10 cellular contexts compared by ENCODE assay signal in the genomic region with DNA sequence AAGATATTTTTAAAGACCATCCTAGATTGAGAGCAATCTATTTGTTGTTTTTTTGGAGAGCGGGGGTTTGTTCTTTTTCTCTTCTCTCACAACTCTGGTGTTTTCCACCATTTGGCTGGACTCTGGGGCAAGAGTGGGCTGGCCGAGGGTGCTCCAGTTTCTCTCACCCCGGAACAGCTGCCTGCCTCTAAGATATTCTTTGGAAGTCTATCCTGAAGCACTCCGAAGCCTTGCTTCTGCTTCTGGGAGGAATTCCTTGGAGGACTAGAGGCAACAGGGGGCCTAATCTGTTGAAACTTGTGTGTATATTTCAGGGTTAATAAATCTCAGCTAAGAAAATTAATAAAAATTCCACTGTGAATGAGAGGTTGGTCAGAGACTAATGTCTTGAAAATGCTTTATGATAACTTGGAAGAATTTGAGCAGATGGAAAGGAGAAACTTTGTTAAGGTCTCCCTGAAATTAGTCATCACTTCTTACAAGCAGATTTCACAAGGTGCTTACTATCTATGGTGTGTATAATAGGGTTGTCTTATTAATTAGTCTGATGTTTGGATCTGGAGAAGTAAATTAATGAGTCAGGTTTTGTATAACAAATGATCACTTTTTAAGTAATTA. TPM values are rescaled to one million over a fixed set of nuclear protein-coding genes. Genes with fewer than 3 reads are reported as not detected.
DNase-seq lines count a peak whose midpoint lies in the region; ATAC-seq and TF ChIP-seq lines count a peak whose summit lies in the region.
"Had no signal": no experiment of that assay in that cellular context is flagged by ENCODE, and none has a peak within 500 bp of the region (broad histone marks: within the 10 kb centered on the region; RNA-seq: fewer than 3 reads in every experiment).

No MANE protein-coding gene starts in this region.

- H3K27me3 ChIP-seq in GM23248 (replicated peaks; ENCODE audit: insufficient read depth) (no peaks in the 10 kb centered on the region), liver (ENCODE audit: control insufficient read depth in 4 of 4, insufficient read depth in 4 of 4, low read length in 3 of 4) (no peaks in the 10 kb centered on the region), thyroid gland (no peaks in the 10 kb centered on the region)

- no peaks in the 10 kb centered on the region for H3K36me3 ChIP-seq in GM23248 (ENCODE audit: low read depth)
- no peaks in the 10 kb centered on the region for H3K36me3 ChIP-seq in liver (ENCODE audit: control insufficient read depth in 4 of 4, insufficient read depth in 3 of 4, low read depth in 1 of 4, low read length in 3 of 4)
- no peaks in the 10 kb centered on the region for H3K36me3 ChIP-seq in thyroid gland

- peak overlapping the region; percentile 89 for H3K4me3 Mint-ChIP-seq in activated naive CD8-positive, alpha-beta T cell treated with anti-CD3 and anti-CD28 coated beads, Interleukin-2, amount 10 ng/mL, durations not matched to agents 7 days and 5 days

- TF ChIP-seq POLR2A in thyroid gland (IDR thresholded peaks at IDR 0.05), result no peak

- no peak overlapping the region for H3K27ac Mint-ChIP-seq in activated naive CD8-positive, alpha-beta T cell treated with anti-CD3 and anti-CD28 coated beads, Interleukin-2, amount 10 ng/mL, durations not matched to agents 7 days and 5 days

- TF ChIP-seq CTCF in liver (IDR thresholded peaks at IDR 0.05; ENCODE audit: low read depth, low read length, missing input control), result no peak
- TF ChIP-seq CTCF in thyroid gland (IDR thresholded peaks at IDR 0.05), result no peak

- in situ Hi-C loops in GM23248 (cut with MboI), result no loop called here

- H3K9ac ChIP-seq in GM23248 (no peak overlapping the region), liver (ENCODE audit: low read depth in 1 of 2, low read length in 2 of 2) (no peak overlapping the region)

- H3F3A ChIP-seq in GM23248 (ENCODE audit: insufficient read depth), result peaks cover 33% of the 10 kb centered on the region

- H3K4me1 Mint-ChIP-seq in activated naive CD8-positive, alpha-beta T cell treated with anti-CD3 and anti-CD28 coated beads, Interleukin-2, amount 10 ng/mL, durations not matched to agents 7 days and 5 days, result peaks cover 55% of the 10 kb centered on the region

- H3K4me3 ChIP-seq in GM23248 (peak overlapping the region; percentile 21; the same call in 1 of the 2 replicates), liver (ENCODE audit: low read depth in 1 of 3, low read length in 3 of 3) (no peak overlapping the region), thyroid gland (replicated peaks in 1 of 3) (no peak overlapping the region)

- H3K27ac ChIP-seq in GM23248, result peak overlapping the region; percentile 28; the same call in 1 of the 2 replicates
- H3K27ac ChIP-seq in liver (ENCODE audit: low read depth in 1 of 2, low read length in 2 of 2), result peak overlapping the region; percentile 52 to 60
- H3K27ac ChIP-seq in thyroid gland, result no peak overlapping the region

- H3K9me3 Mint-ChIP-seq in activated naive CD8-positive, alpha-beta T cell treated with anti-CD3 and anti-CD28 coated beads, Interleukin-2, amount 10 ng/mL, durations not matched to agents 7 days and 5 days, result no peaks in the 10 kb centered on the region

- intact Hi-C loops in thyroid gland (cut with DNase I), result no loop called here

- H3K4me2 ChIP-seq in GM23248 (ENCODE audit: unreplicated experiment), result peak overlapping the region; percentile 33

- H3K9me3 ChIP-seq in GM23248 (ENCODE audit: low read depth) (no peaks in the 10 kb centered on the region), liver (ENCODE audit: control insufficient read depth in 4 of 4, low read length in 3 of 4) (no peaks in the 10 kb centered on the region), thyroid gland (no peaks in the 10 kb centered on the region)

- H2AFZ ChIP-seq in GM23248, result no peak overlapping the region

- H3K9me2 ChIP-seq in GM23248 (ENCODE audit: insufficient read depth), result no peaks in the 10 kb centered on the region

- H3K36me3 Mint-ChIP-seq in activated naive CD8-positive, alpha-beta T cell treated with anti-CD3 and anti-CD28 coated beads, Interleukin-2, amount 10 ng/mL, durations not matched to agents 7 days and 5 days, result peaks cover 11% of the 10 kb centered on the region

- H3K79me2 ChIP-seq in GM23248 (ENCODE audit: insufficient read depth), result peaks cover 84% of the 10 kb centered on the region

- ATAC-seq in activated naive CD8-positive, alpha-beta T cell treated with anti-CD3 and anti-CD28 coated beads, Interleukin-2, amount 10 ng/mL, durations not matched to agents 7 days and 5 days (ENCODE audit: low read depth), result no peak

- peaks cover 36% of the 10 kb centered on the region for H3K4me1 ChIP-seq in GM23248 (ENCODE audit: insufficient read depth)
- H3K4me1 ChIP-seq in liver (ENCODE audit: control insufficient read depth in 4 of 4, insufficient read depth in 4 of 4, low read length in 3 of 4), result peaks cover 13 to 50% (median 32%) of the 10 kb centered on the region in 4 donors
- peaks cover 18 to 37% of the 10 kb centered on the region in 2 donors for H3K4me1 ChIP-seq in thyroid gland

- DNase-seq in A172 (ENCODE audit: low spot score) (peak; percentile 22), GM23248 (peak; percentile 72), NCI-H2029 treated with DMSO at 0.1 percent for 48 hours (lab: John Stamatoyannopoulos, UW) (no peak), retina (no peak), thyroid gland (no peak), NCI-H2107 (lab: John Stamatoyannopoulos, UW) (no peak)
- DNase-seq in activated naive CD8-positive, alpha-beta T cell treated with anti-CD3 and anti-CD28 coated beads, Interleukin-2, amount 10 ng/mL, durations not matched to agents 7 days and 5 days, result no peak
- DNase-seq: central memory CD4-positive, alpha-beta T cell; NCI-H510A treated with DMSO at 0.1 percent for 48 hours had no signal

- H3K27me3 Mint-ChIP-seq in activated naive CD8-positive, alpha-beta T cell treated with anti-CD3 and anti-CD28 coated beads, Interleukin-2, amount 10 ng/mL, durations not matched to agents 7 days and 5 days, result no peaks in the 10 kb centered on the region

- POLR2A ChIA-PET in activated naive CD8-positive, alpha-beta T cell treated with anti-CD3 and anti-CD28 coated beads, Interleukin-2, amount 10 ng/mL, durations not matched to agents 7 days and 5 days (lab: Charles Lee), result no interaction called here

- no peaks in the 10 kb centered on the region for H4K20me1 ChIP-seq in GM23248 (ENCODE audit: insufficient read depth)

- 54% methylated on average over 4 of the region's 4 CpGs for WGBS in GM23248 (ENCODE audit: low coverage in 1 of 2, low lambda C conversion rate in 2 of 2, missing lambda C conversion rate in 2 of 2), 2 experiments
- WGBS in liver, result 78% methylated on average over 4 of the region's 4 CpGs
- 79 to 80% methylated on average over 4 of the region's 4 CpGs for WGBS in thyroid gland, 2 donors

- no peak for TF ChIP-seq RAD21 in liver (IDR thresholded peaks at IDR 0.05)

TF ChIP-seq in liver, 16 proteins besides CTCF, POLR2A, EP300 and RAD21 (continues in another document):
- no peak for TF ChIP-seq FOXA1 (IDR thresholded peaks at IDR 0.05)
- TF ChIP-seq FOXA2 (IDR thresholded peaks at IDR 0.05), result no peak
- no peak for TF ChIP-seq GABPA (IDR thresholded peaks at IDR 0.05 in 1 of 2, conservative IDR thresholded peaks at IDR 0.05 in 1 of 2)
- TF ChIP-seq JUND (IDR thresholded peaks at IDR 0.05), result no peak
- TF ChIP-seq, protein P1, sequence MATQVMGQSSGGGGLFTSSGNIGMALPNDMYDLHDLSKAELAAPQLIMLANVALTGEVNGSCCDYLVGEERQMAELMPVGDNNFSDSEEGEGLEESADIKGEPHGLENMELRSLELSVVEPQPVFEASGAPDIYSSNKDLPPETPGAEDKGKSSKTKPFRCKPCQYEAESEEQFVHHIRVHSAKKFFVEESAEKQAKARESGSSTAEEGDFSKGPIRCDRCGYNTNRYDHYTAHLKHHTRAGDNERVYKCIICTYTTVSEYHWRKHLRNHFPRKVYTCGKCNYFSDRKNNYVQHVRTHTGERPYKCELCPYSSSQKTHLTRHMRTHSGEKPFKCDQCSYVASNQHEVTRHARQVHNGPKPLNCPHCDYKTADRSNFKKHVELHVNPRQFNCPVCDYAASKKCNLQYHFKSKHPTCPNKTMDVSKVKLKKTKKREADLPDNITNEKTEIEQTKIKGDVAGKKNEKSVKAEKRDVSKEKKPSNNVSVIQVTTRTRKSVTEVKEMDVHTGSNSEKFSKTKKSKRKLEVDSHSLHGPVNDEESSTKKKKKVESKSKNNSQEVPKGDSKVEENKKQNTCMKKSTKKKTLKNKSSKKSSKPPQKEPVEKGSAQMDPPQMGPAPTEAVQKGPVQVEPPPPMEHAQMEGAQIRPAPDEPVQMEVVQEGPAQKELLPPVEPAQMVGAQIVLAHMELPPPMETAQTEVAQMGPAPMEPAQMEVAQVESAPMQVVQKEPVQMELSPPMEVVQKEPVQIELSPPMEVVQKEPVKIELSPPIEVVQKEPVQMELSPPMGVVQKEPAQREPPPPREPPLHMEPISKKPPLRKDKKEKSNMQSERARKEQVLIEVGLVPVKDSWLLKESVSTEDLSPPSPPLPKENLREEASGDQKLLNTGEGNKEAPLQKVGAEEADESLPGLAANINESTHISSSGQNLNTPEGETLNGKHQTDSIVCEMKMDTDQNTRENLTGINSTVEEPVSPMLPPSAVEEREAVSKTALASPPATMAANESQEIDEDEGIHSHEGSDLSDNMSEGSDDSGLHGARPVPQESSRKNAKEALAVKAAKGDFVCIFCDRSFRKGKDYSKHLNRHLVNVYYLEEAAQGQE (IDR thresholded peaks at IDR 0.05), result no peak
- no peak for TF ChIP-seq RXRA (IDR thresholded peaks at IDR 0.05)
- TF ChIP-seq, protein P2, sequence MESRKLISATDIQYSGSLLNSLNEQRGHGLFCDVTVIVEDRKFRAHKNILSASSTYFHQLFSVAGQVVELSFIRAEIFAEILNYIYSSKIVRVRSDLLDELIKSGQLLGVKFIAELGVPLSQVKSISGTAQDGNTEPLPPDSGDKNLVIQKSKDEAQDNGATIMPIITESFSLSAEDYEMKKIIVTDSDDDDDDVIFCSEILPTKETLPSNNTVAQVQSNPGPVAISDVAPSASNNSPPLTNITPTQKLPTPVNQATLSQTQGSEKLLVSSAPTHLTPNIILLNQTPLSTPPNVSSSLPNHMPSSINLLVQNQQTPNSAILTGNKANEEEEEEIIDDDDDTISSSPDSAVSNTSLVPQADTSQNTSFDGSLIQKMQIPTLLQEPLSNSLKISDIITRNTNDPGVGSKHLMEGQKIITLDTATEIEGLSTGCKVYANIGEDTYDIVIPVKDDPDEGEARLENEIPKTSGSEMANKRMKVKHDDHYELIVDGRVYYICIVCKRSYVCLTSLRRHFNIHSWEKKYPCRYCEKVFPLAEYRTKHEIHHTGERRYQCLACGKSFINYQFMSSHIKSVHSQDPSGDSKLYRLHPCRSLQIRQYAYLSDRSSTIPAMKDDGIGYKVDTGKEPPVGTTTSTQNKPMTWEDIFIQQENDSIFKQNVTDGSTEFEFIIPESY (IDR thresholded peaks at IDR 0.05), result no peak

RNA-seq across cellular contexts. Expression of a gene that starts 3.9 kb away (rescaled TPM):
- total RNA-seq in A172 (2014; rRNA removed; shearing (Covaris generic)), result 70.8 and 75.3 TPM in 2 replicates
- 54.6 and 59.3 TPM in 2 replicates for total RNA-seq in GM23248 (2014; rRNA removed; shearing (Covaris generic))
- polyA plus RNA-seq in GM23248 (2016; fragmentation: Nextera tagmentation; extraction: Ambion mirVana) (18.1 and 20.8 TPM in 2 replicates), liver (10 to 100 TPM; 21.4 to 23.4 TPM)
- 10 to 100 TPM; 38.2 to 46.4 TPM for total RNA-seq in activated naive CD8-positive, alpha-beta T cell treated with anti-CD3 and anti-CD28 coated beads, Interleukin-2, amount 10 ng/mL, durations not matched to agents 7 days and 5 days
- total RNA-seq in liver (10 to 100 TPM; 71.1 to 82.8 TPM), thyroid gland (10 to 100 TPM; 53.1 to 83.6 (median 59.3) TPM)

Comparison
In these comparisons a context has a peak if more than half of its experiments do, and no peak if none do; other contexts are left out.
1. DNase-seq: peak in A172 (single experiment) and GM23248 (single experiment); none in activated naive CD8-positive, alpha-beta T cell treated with anti-CD3 and anti-CD28 coated beads, Interleukin-2, amount 10 ng/mL, durations not matched to agents 7 days and 5 days (single experiment), NCI-H2029 treated with DMSO at 0.1 percent for 48 hours (single experiment), retina (single experiment), thyroid gland (0 of 2) and NCI-H2107 (single experiment).
2. H3K27ac ChIP-seq: peak in GM23248 (single experiment) and liver (2 of 2); none in thyroid gland (0 of 3).